ENCODE assay signal across 18 cellular contexts in the genomic region with DNA sequence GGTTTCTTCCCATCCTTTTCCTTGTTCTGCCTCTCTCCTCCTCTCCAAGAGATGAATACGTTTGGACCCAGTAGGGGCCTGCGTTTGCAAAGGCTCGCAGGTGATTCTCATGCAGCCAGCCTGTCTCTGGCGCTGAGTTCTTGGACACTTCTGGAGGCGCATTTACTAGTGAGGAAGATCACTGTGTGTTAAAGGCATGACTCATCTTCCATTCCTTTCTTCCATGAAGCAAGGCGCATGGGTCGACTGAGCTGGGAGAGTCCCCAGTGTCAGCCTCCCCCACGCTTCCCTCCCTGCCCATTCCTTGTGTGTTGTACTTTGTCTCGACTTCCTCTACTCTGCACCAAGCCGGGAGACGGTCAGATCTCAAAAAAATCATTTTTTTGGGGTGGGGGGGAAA.
DNase-seq lines count a peak whose midpoint lies in the region; ATAC-seq, FAIRE-seq and TF ChIP-seq lines count a peak whose summit lies in the region.
"Had no signal": no experiment of that assay in that cellular context is flagged by ENCODE, and none has a peak within 500 bp of the region (broad histone marks: within the 10 kb centered on the region; RNA-seq: fewer than 3 reads in every experiment).

No MANE protein-coding gene starts in this region.

- H3K9me3 Mint-ChIP-seq in GM23338 (peaks cover 4% of the 10 kb centered on the region; the same call in 1 of the 3 replicates), astrocyte (ENCODE audit: unreplicated experiment) (peaks cover 3% of the 10 kb centered on the region)
- no peaks in the 10 kb centered on the region for H3K9me3 Mint-ChIP-seq in activated CD4-positive, alpha-beta T cell treated with anti-CD3 and anti-CD28 coated beads, Interleukin-2, amount 10 ng/mL, durations not matched to agents 24 days and 14 days

- H3K27ac Mint-ChIP-seq in GM23338 (peak overlapping the region; percentile 3; the same call in 1 of the 2 replicates), astrocyte (ENCODE audit: unreplicated experiment) (no peak overlapping the region)
- no peak overlapping the region for H3K27ac Mint-ChIP-seq in activated CD4-positive, alpha-beta T cell treated with anti-CD3 and anti-CD28 coated beads, Interleukin-2, amount 10 ng/mL, durations not matched to agents 24 days and 14 days
- H3K27ac Mint-ChIP-seq: CD4-positive, alpha-beta memory T cell; IgD-negative memory B cell had no signal

- no peak for ATAC-seq in GM23338

- H4K20me1 ChIP-seq in GM23338 (replicated peaks; ENCODE audit: insufficient read depth) (no peaks in the 10 kb centered on the region), astrocyte (ENCODE audit: insufficient read depth, low read length) (no peaks in the 10 kb centered on the region)

- peaks cover 33% of the 10 kb centered on the region for H3K4me1 Mint-ChIP-seq in GM23338
- peaks cover 4% of the 10 kb centered on the region for H3K4me1 Mint-ChIP-seq in astrocyte (ENCODE audit: low read depth, unreplicated experiment)
- no peaks in the 10 kb centered on the region for H3K4me1 Mint-ChIP-seq in activated CD4-positive, alpha-beta T cell treated with anti-CD3 and anti-CD28 coated beads, Interleukin-2, amount 10 ng/mL, durations not matched to agents 24 days and 14 days
- H3K4me1 Mint-ChIP-seq: CD4-positive, alpha-beta memory T cell had no signal

- H3K27me3 Mint-ChIP-seq in GM23338 (ENCODE audit: insufficient read depth, low read depth, poor library complexity), result peaks cover 5% of the 10 kb centered on the region
- peaks cover 15% of the 10 kb centered on the region for H3K27me3 Mint-ChIP-seq in astrocyte (ENCODE audit: low read depth, unreplicated experiment)
- no peaks in the 10 kb centered on the region for H3K27me3 Mint-ChIP-seq in activated CD4-positive, alpha-beta T cell treated with anti-CD3 and anti-CD28 coated beads, Interleukin-2, amount 10 ng/mL, durations not matched to agents 24 days and 14 days

- H3K4me2 ChIP-seq in GM23338, result no peak overlapping the region
- no peak overlapping the region for H3K4me2 ChIP-seq in astrocyte (ENCODE audit: low read length)

- H3K36me3 Mint-ChIP-seq in GM23338 (ENCODE audit: low read depth) (peaks cover 6% of the 10 kb centered on the region), astrocyte (ENCODE audit: low read depth, unreplicated experiment) (no peaks in the 10 kb centered on the region)
- no peaks in the 10 kb centered on the region for H3K36me3 Mint-ChIP-seq in activated CD4-positive, alpha-beta T cell treated with anti-CD3 and anti-CD28 coated beads, Interleukin-2, amount 10 ng/mL, durations not matched to agents 24 days and 14 days (ENCODE audit: low read depth)
- H3K36me3 Mint-ChIP-seq: CD4-positive, alpha-beta memory T cell; IgD-negative memory B cell had no signal

- H3K4me1 ChIP-seq in GM23338 (ENCODE audit: insufficient read depth) (peaks cover 12% of the 10 kb centered on the region), astrocyte (ENCODE audit: insufficient read depth, low read length) (no peaks in the 10 kb centered on the region)
- H3K4me1 ChIP-seq: BE2C, HAP-1 had no signal

- H3F3A ChIP-seq in GM23338 (replicated peaks; ENCODE audit: low read depth), result no peaks in the 10 kb centered on the region

- H3K4me3 Mint-ChIP-seq in GM23338, result no peak overlapping the region
- H3K4me3 Mint-ChIP-seq in astrocyte (ENCODE audit: unreplicated experiment), result peak overlapping the region; percentile 68
- H3K4me3 Mint-ChIP-seq in activated CD4-positive, alpha-beta T cell treated with anti-CD3 and anti-CD28 coated beads, Interleukin-2, amount 10 ng/mL, durations not matched to agents 24 days and 14 days, result no peak overlapping the region
- H3K4me3 Mint-ChIP-seq: CD4-positive, alpha-beta memory T cell; IgD-negative memory B cell had no signal

- no peak overlapping the region for H2AFZ ChIP-seq in GM23338
- H2AFZ ChIP-seq in astrocyte (ENCODE audit: low read depth, low read length), result no peak overlapping the region
- H2AFZ ChIP-seq: GM23248 had no signal

- H3K36me3 ChIP-seq in GM23338 (ENCODE audit: insufficient read depth) (no peaks in the 10 kb centered on the region), astrocyte (ENCODE audit: insufficient read depth, low read length) (no peaks in the 10 kb centered on the region)
- H3K36me3 ChIP-seq: BE2C, HAP-1 had no signal

- H3K9ac ChIP-seq in astrocyte (ENCODE audit: low read length), result no peak overlapping the region
- H3K9ac ChIP-seq: GM23248 had no signal

- no peak overlapping the region for H3K27ac ChIP-seq in GM23338 (ENCODE audit: low read depth)
- H3K27ac ChIP-seq in astrocyte (ENCODE audit: low read depth, low read length), result no peak overlapping the region
- H3K27ac ChIP-seq: C4-2B, GM23248 had no signal

- no peak overlapping the region for H3K4me3 ChIP-seq in GM23338
- H3K4me3 ChIP-seq in astrocyte (ENCODE audit: insufficient read depth, low read depth, low read length), result no peak overlapping the region
- H3K4me3 ChIP-seq: GM23248, HAP-1 had no signal

- DNase-seq in GM23338 (ENCODE audit: low spot score) (no peak), astrocyte (ENCODE audit: low read depth) (no peak), kidney glomerular epithelial cell (lab: John Stamatoyannopoulos, UW) (peak; percentile 2), urothelium cell line (ENCODE audit: low spot score) (peak; percentile 48), NCI-H526 (lab: John Stamatoyannopoulos, UW) (no peak), AG20443 (ENCODE audit: low spot score) (no peak)
- no peak for DNase-seq in activated CD4-positive, alpha-beta T cell treated with anti-CD3 and anti-CD28 coated beads, Interleukin-2, amount 10 ng/mL, durations not matched to agents 24 days and 14 days
- DNase-seq: ACHN; BE2C; CD4-positive, alpha-beta memory T cell; DND-41; GF-D8; GM23248 had no signal

- no peaks in the 10 kb centered on the region for H3K9me3 ChIP-seq in astrocyte (ENCODE audit: insufficient read depth, low read depth, low read length)
- H3K9me3 ChIP-seq: BE2C, HAP-1 had no signal

- no peaks in the 10 kb centered on the region for H3K9me2 ChIP-seq in GM23338 (ENCODE audit: insufficient read depth)

- H3K79me2 ChIP-seq in GM23338 (replicated peaks; ENCODE audit: insufficient read depth) (no peaks in the 10 kb centered on the region), astrocyte (ENCODE audit: insufficient read depth, low read length) (no peaks in the 10 kb centered on the region)

- no peak for FAIRE-seq in astrocyte (lab: Jason Lieb, UNC)
- no peak for FAIRE-seq in urothelium cell line (lab: Jason Lieb, UNC)
- FAIRE-seq: D721Med, GM19239 had no signal

- no peak for TF ChIP-seq CTCF in GM23338 (conservative IDR thresholded peaks at IDR 0.05; ENCODE audit: low read depth in 2 of 2)
- TF ChIP-seq CTCF in astrocyte (IDR thresholded peaks at IDR 0.05; ENCODE audit: insufficient read depth, low read depth, low read length), result no peak

- H3K27me3 ChIP-seq in GM23338 (ENCODE audit: insufficient read depth), result no peaks in the 10 kb centered on the region
- H3K27me3 ChIP-seq in astrocyte (ENCODE audit: insufficient read depth, low read length), result no peaks in the 10 kb centered on the region
- H3K27me3 ChIP-seq: BE2C had no signal

- intact Hi-C loops in activated CD4-positive, alpha-beta T cell treated with anti-CD3 and anti-CD28 coated beads, Interleukin-2, amount 10 ng/mL, durations not matched to agents 24 days and 14 days (cut with micrococcal nuclease), result no loop called here

TF ChIP-seq in GM23338, 12 proteins besides CTCF, POLR2A, EP300 and RAD21 (continues in another document):
- TF ChIP-seq POLR2AphosphoS5 (IDR thresholded peaks at IDR 0.05; ENCODE audit: low read depth) (no peak), EZH2 (IDR thresholded peaks at IDR 0.05; ENCODE audit: low read depth, unreplicated experiment) (no peak), ZNF114 (CRISPR knock-in tag; IDR thresholded peaks at IDR 0.05) (no peak), ZNF331 (CRISPR knock-in tag; IDR thresholded peaks at IDR 0.05; ENCODE audit: low read depth) (no peak), ETS1 (IDR thresholded peaks at IDR 0.05) (no peak), EZH2phosphoT487 (IDR thresholded peaks at IDR 0.05; ENCODE audit: unreplicated experiment) (no peak), CREB1 (CRISPR knock-in tag; IDR thresholded peaks at IDR 0.05; ENCODE audit: low read depth) (no peak), STAT1 (IDR thresholded peaks at IDR 0.05; ENCODE audit: unreplicated experiment) (no peak), NANOG (IDR thresholded peaks at IDR 0.05; ENCODE audit: borderline replicate concordance) (no peak)
- TF ChIP-seq, protein P1, sequence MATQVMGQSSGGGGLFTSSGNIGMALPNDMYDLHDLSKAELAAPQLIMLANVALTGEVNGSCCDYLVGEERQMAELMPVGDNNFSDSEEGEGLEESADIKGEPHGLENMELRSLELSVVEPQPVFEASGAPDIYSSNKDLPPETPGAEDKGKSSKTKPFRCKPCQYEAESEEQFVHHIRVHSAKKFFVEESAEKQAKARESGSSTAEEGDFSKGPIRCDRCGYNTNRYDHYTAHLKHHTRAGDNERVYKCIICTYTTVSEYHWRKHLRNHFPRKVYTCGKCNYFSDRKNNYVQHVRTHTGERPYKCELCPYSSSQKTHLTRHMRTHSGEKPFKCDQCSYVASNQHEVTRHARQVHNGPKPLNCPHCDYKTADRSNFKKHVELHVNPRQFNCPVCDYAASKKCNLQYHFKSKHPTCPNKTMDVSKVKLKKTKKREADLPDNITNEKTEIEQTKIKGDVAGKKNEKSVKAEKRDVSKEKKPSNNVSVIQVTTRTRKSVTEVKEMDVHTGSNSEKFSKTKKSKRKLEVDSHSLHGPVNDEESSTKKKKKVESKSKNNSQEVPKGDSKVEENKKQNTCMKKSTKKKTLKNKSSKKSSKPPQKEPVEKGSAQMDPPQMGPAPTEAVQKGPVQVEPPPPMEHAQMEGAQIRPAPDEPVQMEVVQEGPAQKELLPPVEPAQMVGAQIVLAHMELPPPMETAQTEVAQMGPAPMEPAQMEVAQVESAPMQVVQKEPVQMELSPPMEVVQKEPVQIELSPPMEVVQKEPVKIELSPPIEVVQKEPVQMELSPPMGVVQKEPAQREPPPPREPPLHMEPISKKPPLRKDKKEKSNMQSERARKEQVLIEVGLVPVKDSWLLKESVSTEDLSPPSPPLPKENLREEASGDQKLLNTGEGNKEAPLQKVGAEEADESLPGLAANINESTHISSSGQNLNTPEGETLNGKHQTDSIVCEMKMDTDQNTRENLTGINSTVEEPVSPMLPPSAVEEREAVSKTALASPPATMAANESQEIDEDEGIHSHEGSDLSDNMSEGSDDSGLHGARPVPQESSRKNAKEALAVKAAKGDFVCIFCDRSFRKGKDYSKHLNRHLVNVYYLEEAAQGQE (IDR thresholded peaks at IDR 0.05; ENCODE audit: unreplicated experiment), result no peak

Comparison
In these comparisons a context has a peak if more than half of its experiments do, and no peak if none do; other contexts are left out.
1. DNase-seq: peak in kidney glomerular epithelial cell (single experiment) and urothelium cell line (single experiment); none in GM23338 (single experiment), astrocyte (single experiment), NCI-H526 (0 of 2), AG20443 (single experiment) and activated CD4-positive, alpha-beta T cell treated with anti-CD3 and anti-CD28 coated beads, Interleukin-2, amount 10 ng/mL, durations not matched to agents 24 days and 14 days (single experiment).